ENCODE assay signal across 12 cellular contexts in the genomic region with DNA sequence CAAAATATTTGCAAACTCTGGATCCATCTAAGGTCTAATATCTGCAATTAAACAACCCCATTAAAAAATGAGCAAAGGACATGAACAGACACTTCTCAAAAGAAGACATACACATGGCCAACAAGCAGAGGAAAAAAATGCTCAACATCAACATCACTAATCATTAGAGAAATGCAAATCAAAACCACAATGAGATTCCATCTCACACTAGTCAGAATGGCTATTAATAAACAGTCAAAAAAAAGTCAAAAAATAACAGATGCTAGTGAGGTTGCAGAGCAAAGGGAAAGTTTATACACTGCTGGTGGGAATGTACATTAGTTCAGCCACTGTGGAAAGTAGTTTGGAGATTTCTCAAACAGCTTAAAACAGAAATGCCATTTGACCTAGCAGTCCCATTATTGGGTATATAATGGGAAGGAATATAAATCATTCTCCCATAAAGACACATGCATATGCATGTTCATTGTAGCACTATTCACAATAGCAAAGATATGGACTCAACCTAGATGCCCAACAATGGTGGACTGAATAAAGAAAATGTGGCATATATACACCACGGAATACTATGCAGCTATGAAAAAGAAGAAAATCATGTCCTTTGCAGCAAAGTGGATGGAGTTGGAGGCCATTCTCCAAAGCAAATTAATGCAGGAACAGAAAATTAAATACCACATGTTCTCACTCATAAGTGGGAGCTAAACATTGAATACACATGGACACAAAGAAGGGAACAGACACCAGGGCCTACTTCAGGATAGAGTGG. TPM values are rescaled to one million over a fixed set of nuclear protein-coding genes. Genes with fewer than 3 reads are reported as not detected.
A peak's percentile ranks its signal among the peaks of the same experiment; 100 is the strongest.
DNase-seq lines count a peak whose midpoint lies in the region; ATAC-seq, FAIRE-seq and TF ChIP-seq lines count a peak whose summit lies in the region.
"Had no signal": no experiment of that assay in that cellular context is flagged by ENCODE, and none has a peak within 500 bp of the region (broad histone marks: within the 10 kb centered on the region; RNA-seq: fewer than 3 reads in every experiment).

No MANE protein-coding gene starts in this region.

- peaks cover 72% of the 10 kb centered on the region for H3K36me3 ChIP-seq in CD4-positive, CD25-positive, alpha-beta regulatory T cell (ENCODE audit: control insufficient read depth, insufficient read depth, low read length)

- H3K9me3 Mint-ChIP-seq in CD4-positive, CD25-positive, alpha-beta regulatory T cell = peaks cover 0 to 8% (median 1%) of the 10 kb centered on the region in 7 donors
- H3K9me3 Mint-ChIP-seq in activated CD8-positive, alpha-beta T cell treated with anti-CD3 and anti-CD28 coated beads for 36 hours = peaks cover 9% of the 10 kb centered on the region
- H3K9me3 Mint-ChIP-seq in progenitor cell of endocrine pancreas (ENCODE audit: low read depth) = peaks cover 7% of the 10 kb centered on the region

- intact Hi-C loops in activated CD8-positive, alpha-beta T cell treated with anti-CD3 and anti-CD28 coated beads for 36 hours (cut with micrococcal nuclease) = no loop called here

- no peaks in the 10 kb centered on the region for H3K27me3 Mint-ChIP-seq in CD4-positive, CD25-positive, alpha-beta regulatory T cell
- no peaks in the 10 kb centered on the region for H3K27me3 Mint-ChIP-seq in activated CD8-positive, alpha-beta T cell treated with anti-CD3 and anti-CD28 coated beads for 36 hours
- no peaks in the 10 kb centered on the region for H3K27me3 Mint-ChIP-seq in progenitor cell of endocrine pancreas

- no peaks in the 10 kb centered on the region for H3K27me3 ChIP-seq in CD4-positive, CD25-positive, alpha-beta regulatory T cell (ENCODE audit: control insufficient read depth, insufficient read depth, low read length)

- peak overlapping the region in 2 of 3 donors; percentile 13 to 43 for H3K27ac Mint-ChIP-seq in CD4-positive, CD25-positive, alpha-beta regulatory T cell
- peak overlapping the region; percentile 71 for H3K27ac Mint-ChIP-seq in activated CD8-positive, alpha-beta T cell treated with anti-CD3 and anti-CD28 coated beads for 36 hours
- H3K27ac Mint-ChIP-seq in progenitor cell of endocrine pancreas = no peak overlapping the region

- CTCF ChIA-PET in activated CD8-positive, alpha-beta T cell treated with anti-CD3 and anti-CD28 coated beads for 36 hours (lab: Charles Lee) = interaction anchor here (0.8 to 1.6 kb wide), 2 partner anchors 22 to 198 kb away, joined by 3 to 8 read pairs; no protein-coding TSS in a partner anchor

- no peak overlapping the region for H3K27ac ChIP-seq in CD4-positive, CD25-positive, alpha-beta regulatory T cell (ENCODE audit: insufficient read depth, low read length, poor library complexity, severe bottlenecking)
- H3K27ac ChIP-seq: parathyroid adenoma had no signal

- no peak for TF ChIP-seq CTCF in activated CD8-positive, alpha-beta T cell treated with anti-CD3 and anti-CD28 coated beads for 36 hours (IDR thresholded peaks at IDR 0.05)
- no peak for TF ChIP-seq CTCF in progenitor cell of endocrine pancreas (IDR thresholded peaks at IDR 0.05; ENCODE audit: unreplicated experiment)

- no peak for ATAC-seq in CD4-positive, CD25-positive, alpha-beta regulatory T cell (ENCODE audit: low read depth in 2 of 2)
- ATAC-seq in GM21529 (IDR thresholded peaks at IDR 0.05; ENCODE audit: unreplicated experiment) (peak; percentile 24), HG02884 (IDR thresholded peaks at IDR 0.05; ENCODE audit: unreplicated experiment) (no peak), GM18858 (IDR thresholded peaks at IDR 0.05; ENCODE audit: unreplicated experiment) (no peak)
- ATAC-seq in activated CD8-positive, alpha-beta T cell treated with anti-CD3 and anti-CD28 coated beads for 36 hours = no peak

- POLR2A ChIA-PET in activated CD8-positive, alpha-beta T cell treated with anti-CD3 and anti-CD28 coated beads for 36 hours (lab: Charles Lee) = interaction anchor here (0.9 to 10.4 kb wide), 5 partner anchors 8 to 26 kb away, joined by 3 to 134 read pairs (median 7); partner anchors contain the start of gene ZNFX1

- H3K36me3 Mint-ChIP-seq in CD4-positive, CD25-positive, alpha-beta regulatory T cell = peaks cover 68% of the 10 kb centered on the region
- peaks cover 76% of the 10 kb centered on the region for H3K36me3 Mint-ChIP-seq in activated CD8-positive, alpha-beta T cell treated with anti-CD3 and anti-CD28 coated beads for 36 hours (ENCODE audit: low read depth)
- H3K36me3 Mint-ChIP-seq in progenitor cell of endocrine pancreas (ENCODE audit: insufficient read depth) = peaks cover 39% of the 10 kb centered on the region

- H3K4me3 ChIP-seq in CD4-positive, CD25-positive, alpha-beta regulatory T cell (ENCODE audit: low read depth, low read length) = peak overlapping the region; percentile 65

- peaks cover 50% of the 10 kb centered on the region for H3K4me1 ChIP-seq in CD4-positive, CD25-positive, alpha-beta regulatory T cell (ENCODE audit: control insufficient read depth, insufficient read depth, low read length, poor library complexity, severe bottlenecking)
- H3K4me1 ChIP-seq: parathyroid adenoma had no signal

- peak overlapping the region; percentile 71 to 89 (median 84) for H3K4me3 Mint-ChIP-seq in CD4-positive, CD25-positive, alpha-beta regulatory T cell
- peak overlapping the region; percentile 73 for H3K4me3 Mint-ChIP-seq in activated CD8-positive, alpha-beta T cell treated with anti-CD3 and anti-CD28 coated beads for 36 hours
- no peak overlapping the region for H3K4me3 Mint-ChIP-seq in progenitor cell of endocrine pancreas (ENCODE audit: low read depth)

- no peak for FAIRE-seq in RCC 7860 (lab: Jason Lieb, UNC)
- FAIRE-seq: H1 had no signal

- no peaks in the 10 kb centered on the region for H3K9me3 ChIP-seq in CD4-positive, CD25-positive, alpha-beta regulatory T cell (ENCODE audit: control insufficient read depth in 2 of 2, low read length in 2 of 2)

- DNase-seq in CD4-positive, CD25-positive, alpha-beta regulatory T cell = no peak
- no peak for DNase-seq in activated CD8-positive, alpha-beta T cell treated with anti-CD3 and anti-CD28 coated beads for 36 hours
- peak; percentile 42 for DNase-seq in kidney glomerular epithelial cell (lab: John Stamatoyannopoulos, UW)
- no peak for DNase-seq in progenitor cell of endocrine pancreas (ENCODE audit: low spot score, unreplicated experiment)
- DNase-seq in RCC 7860 (ENCODE audit: low spot score) = no peak
- DNase-seq: foreskin melanocyte, KBM-7 had no signal

- H3K4me1 Mint-ChIP-seq in CD4-positive, CD25-positive, alpha-beta regulatory T cell = peaks cover 35 to 84% (median 68%) of the 10 kb centered on the region in 4 donors
- peaks cover 59% of the 10 kb centered on the region for H3K4me1 Mint-ChIP-seq in activated CD8-positive, alpha-beta T cell treated with anti-CD3 and anti-CD28 coated beads for 36 hours (ENCODE audit: low read depth)
- peaks cover 8% of the 10 kb centered on the region for H3K4me1 Mint-ChIP-seq in progenitor cell of endocrine pancreas (ENCODE audit: low read depth)

RNA-seq across cellular contexts. Expression of gene ZNFX1, which starts 9.1 kb away (rescaled TPM):
- 64.6 TPM for total RNA-seq in CD4-positive, CD25-positive, alpha-beta regulatory T cell
- polyA plus RNA-seq in CD4-positive, CD25-positive, alpha-beta regulatory T cell = 10 to 100 TPM; 35.4 to 55.1 (median 50.2) TPM
- total RNA-seq in activated CD8-positive, alpha-beta T cell treated with anti-CD3 and anti-CD28 coated beads for 36 hours = 10 to 100 TPM; 27.4 to 27.7 TPM
- total RNA-seq in progenitor cell of endocrine pancreas = 10.0 and 10.7 TPM in 2 replicates

RNA-seq across cellular contexts. Expression of gene DDX27, which starts 49.6 kb away (rescaled TPM):
- 105 TPM for total RNA-seq in CD4-positive, CD25-positive, alpha-beta regulatory T cell
- polyA plus RNA-seq in CD4-positive, CD25-positive, alpha-beta regulatory T cell = 10 to 100 TPM; 24.4 to 39.6 (median 34.8) TPM
- 10 to 100 TPM; 45.2 to 45.9 TPM for total RNA-seq in activated CD8-positive, alpha-beta T cell treated with anti-CD3 and anti-CD28 coated beads for 36 hours
- total RNA-seq in progenitor cell of endocrine pancreas = 41.7 and 46.0 TPM in 2 replicates
